In the genomic region with DNA sequence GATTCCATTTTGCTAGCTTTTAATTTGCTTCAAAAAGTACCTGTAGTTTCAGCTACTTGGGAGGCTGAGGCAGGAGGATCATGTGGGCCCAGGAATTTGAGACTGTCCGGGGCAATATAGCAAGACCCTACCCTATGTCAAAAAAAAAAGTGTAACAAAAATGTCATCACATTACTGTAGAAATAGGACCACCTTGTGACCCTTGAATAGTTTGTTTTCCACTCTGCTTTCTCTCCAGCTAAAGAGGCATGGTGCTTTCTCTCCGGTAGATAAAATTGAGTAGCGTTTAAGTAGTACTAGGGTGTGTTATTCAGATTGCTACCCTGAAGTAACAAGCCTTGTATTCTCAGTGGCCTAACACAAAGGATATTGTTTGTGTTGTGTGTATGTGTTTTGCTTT, we compare ENCODE assay signal across 1 cellular context.
TF ChIP-seq lines count a peak whose summit lies in the region.
"Not testable (repeated sequence)": the region's sequence is repeated elsewhere in the genome, so short reads cannot be mapped to it uniquely, and the experiment has no call there.

No MANE protein-coding gene starts in this region.

TF ChIP-seq in K562, 482 proteins besides CTCF, POLR2A, EP300 and RAD21:
- peak in 1 of 2 experiments; percentile 52; a peak in 1 of 4 replicates for TF ChIP-seq RCOR1 (IDR thresholded peaks at IDR 0.05; ENCODE audit: borderline replicate concordance in 1 of 2, low read depth in 2 of 2, low read length in 2 of 2)
- TF ChIP-seq ZNF384 (IDR thresholded peaks at IDR 0.05; ENCODE audit: low read depth, low read length), result peak; percentile 91
- peak; percentile 91 for TF ChIP-seq RBM25 (IDR thresholded peaks at IDR 0.05; ENCODE audit: low read depth, low read length, severe bottlenecking)
- TF ChIP-seq ZNF121 (CRISPR knock-in tag; conservative IDR thresholded peaks at IDR 0.05), result peak; percentile 78
- peak; percentile 19; the same call in 1 of the 2 replicates for TF ChIP-seq TEAD4 (IDR thresholded peaks at IDR 0.05; ENCODE audit: low read length)
- not testable (repeated sequence) for TF ChIP-seq TEAD4 (CRISPR knock-in tag; IDR thresholded peaks at IDR 0.05; ENCODE audit: borderline replicate concordance)
